8 cellular contexts compared by ENCODE assay signal in genomic region chr17:41322264-41322902, GRCh38.
A peak's percentile ranks its signal among the peaks of the same experiment; 100 is the strongest.
DNase-seq lines count a peak whose midpoint lies in the region; ATAC-seq and TF ChIP-seq lines count a peak whose summit lies in the region.

No MANE protein-coding gene starts in this region.

- DNase-seq in NCI-H510A treated with DMSO at 0.1 percent for 48 hours (lab: John Stamatoyannopoulos, UW) (peak; percentile 80), NCI-H510A (lab: John Stamatoyannopoulos, UW) (no peak), Kasumi-1 (lab: John Stamatoyannopoulos, UW) (peak; percentile 69 to 73), fibroblast of pulmonary artery (ENCODE audit: low read depth) (peak; percentile 70), retina (peak; percentile 29)

- H3K79me2 ChIP-seq in SU-DHL-6 (ENCODE audit: insufficient read depth, low read length): no peaks in the 10 kb centered on the region

- H3F3A ChIP-seq in SU-DHL-6 (ENCODE audit: insufficient read depth): no peaks in the 10 kb centered on the region

- H2AFZ ChIP-seq in SU-DHL-6 (ENCODE audit: low read depth, low read length, severe bottlenecking): no peak overlapping the region

- no peak overlapping the region for H3K4me3 ChIP-seq in SU-DHL-6 (ENCODE audit: insufficient read depth, low read length, poor library complexity, severe bottlenecking)
- no peak overlapping the region for H3K4me3 ChIP-seq in fibroblast of pulmonary artery (replicated peaks; ENCODE audit: low read depth, low read length)

- H3K9me3 ChIP-seq in SU-DHL-6 (ENCODE audit: insufficient read depth, low read length): peaks cover 8% of the 10 kb centered on the region; the same call in 1 of the 2 replicates

- no peak overlapping the region for H3K4me2 ChIP-seq in SU-DHL-6 (ENCODE audit: low read depth, low read length, poor library complexity, severe bottlenecking)

- ATAC-seq in GM18870 (IDR thresholded peaks at IDR 0.05; ENCODE audit: unreplicated experiment) (no peak), HG02623 (IDR thresholded peaks at IDR 0.05; ENCODE audit: unreplicated experiment) (no peak)

- H3K9ac ChIP-seq in SU-DHL-6 (ENCODE audit: low read length): no peak overlapping the region

- no peaks in the 10 kb centered on the region for H4K20me1 ChIP-seq in SU-DHL-6 (ENCODE audit: low read depth, low read length)

- peak; percentile 53 for TF ChIP-seq CTCF in SU-DHL-6 (IDR thresholded peaks at IDR 0.05; ENCODE audit: insufficient read depth, low read length, poor library complexity, severe bottlenecking)
- TF ChIP-seq CTCF in fibroblast of pulmonary artery (IDR thresholded peaks at IDR 0.05; ENCODE audit: low read length, missing control alignments): peak; percentile 84

- 0 out of 2 replicates have a peak, but pooled peaks cover 3% of the 10 kb centered on the region for H3K36me3 ChIP-seq in SU-DHL-6 (ENCODE audit: low read length)

- no peaks in the 10 kb centered on the region for H3K9me2 ChIP-seq in SU-DHL-6 (replicated peaks; ENCODE audit: insufficient read depth, low read length)

- no peak overlapping the region for H3K27ac ChIP-seq in SU-DHL-6 (ENCODE audit: low read depth, low read length)

- H3K27me3 ChIP-seq in SU-DHL-6 (ENCODE audit: low read length): no peaks in the 10 kb centered on the region
